In the genomic region with DNA sequence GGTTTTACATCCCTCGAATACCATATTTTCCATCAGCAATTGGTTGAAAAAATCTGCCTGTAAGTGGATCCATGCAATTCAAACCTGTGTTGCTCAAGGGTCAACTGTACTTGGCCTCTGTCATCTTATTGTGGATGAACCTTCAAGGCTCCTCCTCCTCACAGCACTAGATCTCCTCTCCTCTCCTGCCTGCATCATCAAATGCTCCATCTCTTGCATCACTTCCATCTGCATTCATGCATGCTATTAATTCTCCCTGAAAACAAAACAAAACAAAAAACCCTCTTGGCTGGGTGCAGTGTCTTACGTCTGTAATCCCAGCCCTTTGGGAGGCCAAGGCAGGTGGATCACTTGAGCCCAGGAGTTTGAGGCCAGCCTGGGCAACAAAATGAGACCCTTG, we compare ENCODE assay signal across 15 cellular contexts. TPM values are rescaled to one million over a fixed set of nuclear protein-coding genes. Genes with fewer than 3 reads are reported as not detected.
A peak's percentile ranks its signal among the peaks of the same experiment; 100 is the strongest.
DNase-seq lines count a peak whose midpoint lies in the region; ATAC-seq and TF ChIP-seq lines count a peak whose summit lies in the region.
"Had no signal": no experiment of that assay in that cellular context is flagged by ENCODE, and none has a peak within 500 bp of the region (broad histone marks: within the 10 kb centered on the region; RNA-seq: fewer than 3 reads in every experiment).

No MANE protein-coding gene starts in this region.

- no peaks in the 10 kb centered on the region for H3K27me3 ChIP-seq in endodermal cell (ENCODE audit: control insufficient read depth, insufficient read depth, low read length, poor library complexity, severe bottlenecking)
- no peaks in the 10 kb centered on the region for H3K27me3 ChIP-seq in skeletal muscle satellite cell (ENCODE audit: control insufficient read depth, insufficient read depth, low read length)

- H3K9me3 ChIP-seq in endodermal cell (ENCODE audit: control insufficient read depth, low read length) (no peaks in the 10 kb centered on the region), skeletal muscle satellite cell (replicated peaks; ENCODE audit: low read length) (no peaks in the 10 kb centered on the region)

- DNase-seq in DMS 273 (lab: John Stamatoyannopoulos, UW; ENCODE audit: unreplicated experiment) (peak; percentile 2), DMS 273 treated with DMSO at 0.1 percent for 48 hours (lab: John Stamatoyannopoulos, UW) (no peak), RKO (ENCODE audit: low spot score) (peak; percentile 49), endodermal cell (peak; percentile 31), T1000 (lab: John Stamatoyannopoulos, UW) (no peak), SIG-M5 treated with dmso at 0.1 percent for 504 hours (lab: John Stamatoyannopoulos, UW; ENCODE audit: unreplicated experiment) (no peak)
- DNase-seq: central memory CD4-positive, alpha-beta T cell; midbrain; NCI-H510A treated with DMSO at 0.1 percent for 48 hours had no signal

- H3K36me3 ChIP-seq in endodermal cell (ENCODE audit: control insufficient read depth, insufficient read depth, low read length) = no peaks in the 10 kb centered on the region
- no peaks in the 10 kb centered on the region for H3K36me3 ChIP-seq in skeletal muscle satellite cell (ENCODE audit: insufficient read depth, low read length)

- no peak overlapping the region for H3K9ac ChIP-seq in endodermal cell (ENCODE audit: extremely low read depth, low read length, poor library complexity, severe bottlenecking)
- peak overlapping the region; percentile 73 for H3K9ac ChIP-seq in skeletal muscle satellite cell (ENCODE audit: low read depth, low read length)

- H3K4me1 ChIP-seq in endodermal cell (ENCODE audit: control insufficient read depth, insufficient read depth, low read length) (no peaks in the 10 kb centered on the region), skeletal muscle satellite cell (ENCODE audit: control insufficient read depth, insufficient read depth, low read length) (peaks cover 26% of the 10 kb centered on the region)

- no peak overlapping the region for H3K4me3 ChIP-seq in endodermal cell (ENCODE audit: low read length)
- no peak overlapping the region for H3K4me3 ChIP-seq in skeletal muscle satellite cell (ENCODE audit: low read length)

- 86 to 89% methylated on average over 2 of the region's 2 CpGs for WGBS in endodermal cell (ENCODE audit: insufficient coverage in 1 of 2, insufficient read length in 1 of 2), 2 experiments

- no peak overlapping the region for H3K27ac ChIP-seq in endodermal cell (ENCODE audit: low read depth, low read length)
- H3K27ac ChIP-seq: 22Rv1 had no signal

- peaks cover 2% of the 10 kb centered on the region for H3K9me3 Mint-ChIP-seq in endodermal cell

- no peak for ATAC-seq in GM19397 (IDR thresholded peaks at IDR 0.05; ENCODE audit: unreplicated experiment)

- no peaks in the 10 kb centered on the region for H3K36me3 Mint-ChIP-seq in endodermal cell (ENCODE audit: low read depth)
- H3K36me3 Mint-ChIP-seq: IgD-negative memory B cell had no signal

- TF ChIP-seq CTCF in endodermal cell (conservative IDR thresholded peaks at IDR 0.05) = no peak

- peaks cover 11% of the 10 kb centered on the region for H3K4me1 Mint-ChIP-seq in endodermal cell

- H3K4me2 ChIP-seq in skeletal muscle satellite cell (ENCODE audit: low read length) = no peak overlapping the region

- H3K27ac Mint-ChIP-seq in endodermal cell = no peak overlapping the region

- no peaks in the 10 kb centered on the region for H3K27me3 Mint-ChIP-seq in endodermal cell (ENCODE audit: insufficient read depth)

- H3K4me3 Mint-ChIP-seq in endodermal cell = no peak overlapping the region

RNA-seq across cellular contexts. Expression of a gene that starts 10.1 kb away (rescaled TPM):
- 1 to 10 TPM in 1 of 2 donors, not detected in 1; 1.5 TPM for total RNA-seq in endodermal cell
- not detected for polyA plus RNA-seq in endodermal cell (2013, experiment 1 of 2)
- polyA plus RNA-seq in endodermal cell (2013, experiment 2 of 2) = 0.29 TPM
- not detected in 2 replicates for total RNA-seq in skeletal muscle satellite cell (2012; rRNA removed)
- total RNA-seq: skeletal muscle tissue; T-helper 1 cell treated with Interleukin-12 subunit alpha and Interleukin-12 subunit beta and Interleukin-4 antibody, amounts not matched to agents 30 ng/mL and 1 ng/mL, for 36 hours had no signal

Comparison
In these comparisons a context has a peak if more than half of its experiments do, and no peak if none do; other contexts are left out.
1. DNase-seq: peak in DMS 273 (single experiment), RKO (single experiment) and endodermal cell (single experiment); none in DMS 273 treated with DMSO at 0.1 percent for 48 hours (single experiment), T1000 (single experiment) and SIG-M5 treated with dmso at 0.1 percent for 504 hours (single experiment).